In the genomic region with DNA sequence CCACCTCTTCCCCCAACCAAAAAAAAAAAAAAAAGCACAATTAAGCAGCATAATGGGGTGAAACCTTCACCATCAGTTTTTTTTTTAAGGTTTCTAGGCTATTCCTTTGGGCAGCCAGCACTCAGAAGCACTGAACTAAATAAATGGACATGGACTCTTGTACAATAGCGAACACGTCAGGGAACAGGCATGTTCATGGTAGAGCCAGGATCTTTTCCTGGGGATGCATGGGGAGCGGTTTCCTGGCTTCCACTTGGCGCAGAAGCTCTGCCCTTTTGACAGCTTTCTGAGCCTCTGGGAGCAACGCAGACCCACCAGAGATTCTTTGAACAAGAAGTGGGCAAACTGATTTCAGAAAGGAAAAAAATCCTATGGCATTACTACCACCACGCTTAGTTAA, we compare ENCODE assay signal across 29 cellular contexts. TPM values are rescaled to one million over a fixed set of nuclear protein-coding genes. Genes with fewer than 3 reads are reported as not detected.
DNase-seq lines count a peak whose midpoint lies in the region; ATAC-seq, FAIRE-seq and TF ChIP-seq lines count a peak whose summit lies in the region.
"Had no signal": no experiment of that assay in that cellular context is flagged by ENCODE, and none has a peak within 500 bp of the region (broad histone marks: within the 10 kb centered on the region; RNA-seq: fewer than 3 reads in every experiment).

No MANE protein-coding gene starts in this region.

- H3K4me3 ChIP-seq in heart right ventricle (no peak overlapping the region), psoas muscle (no peak overlapping the region), trophoblast cell (ENCODE audit: low read depth, low read length) (no peak overlapping the region)
- H3K4me3 ChIP-seq: GM23338, prostate gland, SJSA1, suprapubic skin, upper lobe of right lung had no signal

- H3K9me3 ChIP-seq in heart right ventricle = peaks cover 0 to 13% (median 6%) of the 10 kb centered on the region in 11 donors
- H3K9me3 ChIP-seq in psoas muscle = no peaks in the 10 kb centered on the region
- H3K9me3 ChIP-seq in trophoblast cell (ENCODE audit: insufficient read depth, low read depth, low read length) = peaks cover 8% of the 10 kb centered on the region
- H3K9me3 ChIP-seq: prostate gland, suprapubic skin had no signal

- DNase-seq in D721Med (ENCODE audit: insufficient read length, low spot score) = no peak
- peak; percentile 42 to 69 for DNase-seq in dermis microvascular lymphatic vessel endothelial cell (ENCODE audit: low read depth in 2 of 2)
- DNase-seq in heart right ventricle = peak; percentile 29 to 64
- peak in 1 of 2 donors; percentile 58 for DNase-seq in psoas muscle
- no peak for DNase-seq in globus pallidus (ENCODE audit: low spot score)
- DNase-seq in occipital lobe (lab: John Stamatoyannopoulos, UW) = no peak
- no peak for DNase-seq in stimulated activated naive CD4-positive, alpha-beta T cell (lab: John Stamatoyannopoulos, UW)
- no peak for DNase-seq in trophoblast cell
- DNase-seq: activated CD4-positive, alpha-beta T cell treated with anti-CD3 and anti-CD28 coated beads for 4 hours; aorta; CD4-positive, alpha-beta T cell; MV-4-11; naive B cell; NCI-H1436; NCI-H2081 treated with DMSO at 0.1 percent for 48 hours; NCI-H226; upper lobe of right lung; WERI-Rb-1 had no signal

- H3K27me3 ChIP-seq in heart right ventricle (no peaks in the 10 kb centered on the region), psoas muscle (ENCODE audit: insufficient read depth in 3 of 3, low read length in 2 of 3) (no peaks in the 10 kb centered on the region), trophoblast cell (ENCODE audit: insufficient read depth, low read length) (no peaks in the 10 kb centered on the region)
- H3K27me3 ChIP-seq: SJSA1, suprapubic skin, upper lobe of right lung had no signal

- H4K8ac ChIP-seq in trophoblast cell (ENCODE audit: low read depth, low read length) = no peak overlapping the region

- no peak for TF ChIP-seq CTCF in D721Med (IDR thresholded peaks at IDR 0.05; ENCODE audit: insufficient read depth, missing control alignments)
- TF ChIP-seq CTCF in heart right ventricle (IDR thresholded peaks at IDR 0.05) = no peak
- no peak for TF ChIP-seq CTCF in psoas muscle (IDR thresholded peaks at IDR 0.05)

- H2BK12ac ChIP-seq in trophoblast cell (ENCODE audit: low read length) = no peak overlapping the region

- H2BK5ac ChIP-seq in trophoblast cell (ENCODE audit: low read depth, low read length, poor library complexity) = no peak overlapping the region

- H2AFZ ChIP-seq in trophoblast cell (ENCODE audit: insufficient read depth, low read length, poor library complexity) = no peak overlapping the region
- H2AFZ ChIP-seq: GM23338 had no signal

- H4K91ac ChIP-seq in trophoblast cell (ENCODE audit: low read depth, low read length) = no peak overlapping the region

- FAIRE-seq in D721Med (lab: Jason Lieb, UNC) = peak; percentile 88
- FAIRE-seq: A204.1, endothelial cell of umbilical vein, islet of Langerhans, RCC 7860 had no signal

- ATAC-seq in heart right ventricle (peak; percentile 42 to 86 (median 82)), psoas muscle (peak; percentile 59 to 80 (median 76))
- ATAC-seq: activated naive CD4-positive, alpha-beta T cell treated with anti-CD3 and anti-CD28 coated beads, Interleukin-2, amount 50 U/mL, for 72 hours; GM23338; stimulated activated memory B cell treated with anti-CD40 and anti-IgM and Interleukin-4, amounts not matched to agents 10 μg/mL and 1 μg/mL and 100 μg/mL, for 72 hours; upper lobe of right lung had no signal

- H2BK120ac ChIP-seq in trophoblast cell (ENCODE audit: insufficient read depth, low read length, poor library complexity) = no peak overlapping the region

- H2AK5ac ChIP-seq in trophoblast cell (ENCODE audit: low read length) = no peak overlapping the region

- no peak overlapping the region for H3K9ac ChIP-seq in trophoblast cell (ENCODE audit: low read length)

- H3K4me1 ChIP-seq in heart right ventricle (peaks cover 12 to 77% (median 50%) of the 10 kb centered on the region in 9 donors), psoas muscle (peaks cover 36% of the 10 kb centered on the region), trophoblast cell (ENCODE audit: control insufficient read depth in 1 of 2, insufficient read depth in 2 of 2, low read length in 2 of 2) (peaks cover 26 to 36% of the 10 kb centered on the region in 2 experiments)
- H3K4me1 ChIP-seq: prostate gland had no signal

- peaks cover 2% of the 10 kb centered on the region for H3K79me2 ChIP-seq in trophoblast cell (ENCODE audit: control insufficient read depth, insufficient read depth, low read length, poor library complexity)

- peaks cover 0 to 8% (median 0%) of the 10 kb centered on the region in 9 donors for H3K36me3 ChIP-seq in heart right ventricle
- no peaks in the 10 kb centered on the region for H3K36me3 ChIP-seq in psoas muscle (ENCODE audit: insufficient read depth in 1 of 2, low read depth in 1 of 2)
- peaks cover 0 to 3% of the 10 kb centered on the region in 2 experiments for H3K36me3 ChIP-seq in trophoblast cell (ENCODE audit: control insufficient read depth in 1 of 2, insufficient read depth in 2 of 2, low read length in 2 of 2)
- H3K36me3 ChIP-seq: prostate gland, SJSA1, suprapubic skin, upper lobe of right lung, WERI-Rb-1 had no signal

- H4K12ac ChIP-seq in trophoblast cell (ENCODE audit: low read depth, low read length) = no peak overlapping the region

- 51 to 60% methylated on average over 6 of the region's 6 CpGs for WGBS in heart right ventricle, 2 donors
- 52 to 74% (median 63%) methylated on average over 6 of the region's 6 CpGs for WGBS in psoas muscle, 3 donors
- no CpG with 5 or more reads among the region's 6 CpGs for WGBS in trophoblast cell (ENCODE audit: extremely low coverage, insufficient coverage, insufficient read length)

- no peak overlapping the region for H3K18ac ChIP-seq in trophoblast cell (ENCODE audit: low read length)

- H3K4ac ChIP-seq in trophoblast cell (ENCODE audit: low read depth, low read length) = no peak overlapping the region

- H3K79me1 ChIP-seq in trophoblast cell (ENCODE audit: low read length) = peaks cover 26% of the 10 kb centered on the region

- no peak overlapping the region for H3K23ac ChIP-seq in trophoblast cell (ENCODE audit: low read length)

- H3K27ac ChIP-seq in heart right ventricle (peak overlapping the region; percentile 52 to 84 (median 78)), psoas muscle (peak overlapping the region; percentile 78), trophoblast cell (ENCODE audit: low read depth, low read length) (no peak overlapping the region)
- H3K27ac ChIP-seq: prostate gland, SJSA1, suprapubic skin, upper lobe of right lung, WERI-Rb-1 had no signal

- intact Hi-C loops in heart right ventricle (cut with DNase I) (loop anchor here in 4 of 10 donors (2.0 to 5.0 kb wide), 4 partner anchors 37 to 52 kb away; no protein-coding TSS in a partner anchor), psoas muscle (cut with DNase I) (loop anchor here (5.0 kb wide), 2 partner anchors 33 to 62 kb away; partner anchors contain the start of gene ALPK2 (in 1 of the 2))

- no peak overlapping the region for H3K14ac ChIP-seq in trophoblast cell (ENCODE audit: low read length)

- H3K4me2 ChIP-seq in trophoblast cell (ENCODE audit: low read length) = no peak overlapping the region
- H3K4me2 ChIP-seq: GM23338 had no signal

RNA-seq across cellular contexts. Expression of gene ALPK2, which starts 35.0 kb away (rescaled TPM):
- not detected in 2 replicates for total RNA-seq in dermis microvascular lymphatic vessel endothelial cell
- total RNA-seq in heart right ventricle = 100 to 1,000 TPM; 166 to 271 (median 216) TPM
- 10 to 100 TPM in 1 of 2 donors, 1 to 10 TPM in 1; 7.8 to 39.5 TPM for polyA plus RNA-seq in heart right ventricle
- total RNA-seq in psoas muscle = 100 to 1,000 TPM in 1 of 4 donors, 10 to 100 TPM in 3; 53.8 to 108 (median 63.4) TPM
- 10 to 100 TPM in 2 of 3 donors, 1 to 10 TPM in 1; 9.6 to 34.1 (median 22.0) TPM for polyA plus RNA-seq in psoas muscle
- 0.47 TPM for total RNA-seq in occipital lobe
- polyA plus RNA-seq in trophoblast cell (2013) = 8.5 and 8.7 TPM in 2 replicates
- total RNA-seq: endothelial cell of umbilical vein had no signal
- polyA plus RNA-seq: endothelial cell of umbilical vein, IgD-negative memory B cell had no signal

Comparison
In these comparisons a context has a peak if more than half of its experiments do, and no peak if none do; other contexts are left out.
1. DNase-seq: peak in dermis microvascular lymphatic vessel endothelial cell (2 of 2) and heart right ventricle (2 of 2); none in D721Med (single experiment), globus pallidus (single experiment), occipital lobe (single experiment), stimulated activated naive CD4-positive, alpha-beta T cell (0 of 6) and trophoblast cell (0 of 2).
2. RNA of gene ALPK2, which starts 35.0 kb away (total RNA-seq): 166 to 271 TPM in heart right ventricle and 53.8 to 108 TPM in psoas muscle; 0.47 TPM in occipital lobe (single experiment) and not detected in dermis microvascular lymphatic vessel endothelial cell; every median in the first group is over 10 times any median in the second.